1 cellular context compared by ENCODE assay signal in genomic region chr2:153834662-153835061, GRCh38.
TF ChIP-seq lines count a peak whose summit lies in the region.

No MANE protein-coding gene starts in this region.

TF ChIP-seq in HepG2, 621 proteins besides CTCF, POLR2A, EP300 and RAD21 (continued from another document and continues in another):
- TF ChIP-seq, protein P1, sequence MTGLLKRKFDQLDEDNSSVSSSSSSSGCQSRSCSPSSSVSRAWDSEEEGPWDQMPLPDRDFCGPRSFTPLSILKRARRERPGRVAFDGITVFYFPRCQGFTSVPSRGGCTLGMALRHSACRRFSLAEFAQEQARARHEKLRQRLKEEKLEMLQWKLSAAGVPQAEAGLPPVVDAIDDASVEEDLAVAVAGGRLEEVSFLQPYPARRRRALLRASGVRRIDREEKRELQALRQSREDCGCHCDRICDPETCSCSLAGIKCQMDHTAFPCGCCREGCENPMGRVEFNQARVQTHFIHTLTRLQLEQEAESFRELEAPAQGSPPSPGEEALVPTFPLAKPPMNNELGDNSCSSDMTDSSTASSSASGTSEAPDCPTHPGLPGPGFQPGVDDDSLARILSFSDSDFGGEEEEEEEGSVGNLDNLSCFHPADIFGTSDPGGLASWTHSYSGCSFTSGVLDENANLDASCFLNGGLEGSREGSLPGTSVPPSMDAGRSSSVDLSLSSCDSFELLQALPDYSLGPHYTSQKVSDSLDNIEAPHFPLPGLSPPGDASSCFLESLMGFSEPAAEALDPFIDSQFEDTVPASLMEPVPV (CRISPR knock-in tag; IDR thresholded peaks at IDR 0.05): no peak
- TF ChIP-seq SPEN (CRISPR knock-in tag; IDR thresholded peaks at IDR 0.05; ENCODE audit: low read depth): no peak
- no peak for TF ChIP-seq DNMT1 (CRISPR knock-in tag; IDR thresholded peaks at IDR 0.05)
- TF ChIP-seq ZSCAN20 (CRISPR knock-in tag; IDR thresholded peaks at IDR 0.05; ENCODE audit: borderline replicate concordance): no peak
- TF ChIP-seq THAP11 (CRISPR knock-in tag; IDR thresholded peaks at IDR 0.05): no peak
- TF ChIP-seq SSRP1 (CRISPR knock-in tag; IDR thresholded peaks at IDR 0.05): no peak
- TF ChIP-seq ZNF775 (CRISPR knock-in tag; IDR thresholded peaks at IDR 0.05; ENCODE audit: borderline replicate concordance): no peak
- TF ChIP-seq, protein P2, sequence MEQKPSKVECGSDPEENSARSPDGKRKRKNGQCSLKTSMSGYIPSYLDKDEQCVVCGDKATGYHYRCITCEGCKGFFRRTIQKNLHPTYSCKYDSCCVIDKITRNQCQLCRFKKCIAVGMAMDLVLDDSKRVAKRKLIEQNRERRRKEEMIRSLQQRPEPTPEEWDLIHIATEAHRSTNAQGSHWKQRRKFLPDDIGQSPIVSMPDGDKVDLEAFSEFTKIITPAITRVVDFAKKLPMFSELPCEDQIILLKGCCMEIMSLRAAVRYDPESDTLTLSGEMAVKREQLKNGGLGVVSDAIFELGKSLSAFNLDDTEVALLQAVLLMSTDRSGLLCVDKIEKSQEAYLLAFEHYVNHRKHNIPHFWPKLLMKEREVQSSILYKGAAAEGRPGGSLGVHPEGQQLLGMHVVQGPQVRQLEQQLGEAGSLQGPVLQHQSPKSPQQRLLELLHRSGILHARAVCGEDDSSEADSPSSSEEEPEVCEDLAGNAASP (CRISPR knock-in tag; IDR thresholded peaks at IDR 0.05; ENCODE audit: borderline replicate concordance): no peak
- no peak for TF ChIP-seq ZNF788 (CRISPR knock-in tag; IDR thresholded peaks at IDR 0.05; ENCODE audit: borderline replicate concordance)
- TF ChIP-seq ZFP62 (CRISPR knock-in tag; IDR thresholded peaks at IDR 0.05): no peak
- TF ChIP-seq IKZF1 (IDR thresholded peaks at IDR 0.05): no peak
- no peak for TF ChIP-seq GTF2F1 (IDR thresholded peaks at IDR 0.05; ENCODE audit: low read length)
- no peak for TF ChIP-seq ZNF230 (CRISPR knock-in tag; IDR thresholded peaks at IDR 0.05)
- TF ChIP-seq ZFP1 (CRISPR knock-in tag; IDR thresholded peaks at IDR 0.05): no peak
- TF ChIP-seq ZKSCAN8 (CRISPR knock-in tag; IDR thresholded peaks at IDR 0.05; ENCODE audit: borderline replicate concordance): peak; percentile 58; the same call in 1 of the 2 replicates
- TF ChIP-seq ZNF543 (CRISPR knock-in tag; IDR thresholded peaks at IDR 0.05): no peak
- TF ChIP-seq, protein P3, sequence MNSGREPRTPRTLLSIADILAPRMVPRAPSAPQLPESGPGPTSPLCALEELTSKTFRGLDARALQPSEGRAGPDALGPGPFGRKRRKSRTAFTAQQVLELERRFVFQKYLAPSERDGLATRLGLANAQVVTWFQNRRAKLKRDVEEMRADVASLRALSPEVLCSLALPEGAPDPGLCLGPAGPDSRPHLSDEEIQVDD (CRISPR knock-in tag; IDR thresholded peaks at IDR 0.05; ENCODE audit: borderline replicate concordance): no peak
- no peak for TF ChIP-seq ZNF678 (CRISPR knock-in tag; IDR thresholded peaks at IDR 0.05)
- no peak for TF ChIP-seq ZFP36L2 (CRISPR knock-in tag; IDR thresholded peaks at IDR 0.05)
- 0 out of 2 replicates have a peak, but pooled peaks have one; percentile 24 for TF ChIP-seq MED1 (CRISPR knock-in tag; IDR thresholded peaks at IDR 0.05)
- no peak for TF ChIP-seq ZBTB8A (CRISPR knock-in tag; IDR thresholded peaks at IDR 0.05; ENCODE audit: borderline replicate concordance, low read depth)
- no peak for TF ChIP-seq ZNF777 (CRISPR knock-in tag; IDR thresholded peaks at IDR 0.05)
- no peak for TF ChIP-seq ZFP91 (CRISPR knock-in tag; IDR thresholded peaks at IDR 0.05; ENCODE audit: borderline replicate concordance)
- TF ChIP-seq ZNF138 (CRISPR knock-in tag; IDR thresholded peaks at IDR 0.05; ENCODE audit: low read depth): no peak
- no peak for TF ChIP-seq SNAPC5 (CRISPR knock-in tag; IDR thresholded peaks at IDR 0.05; ENCODE audit: borderline replicate concordance)
- no peak for TF ChIP-seq ZFP90 (CRISPR knock-in tag; IDR thresholded peaks at IDR 0.05; ENCODE audit: borderline replicate concordance)
- no peak for TF ChIP-seq EEA1 (CRISPR knock-in tag; IDR thresholded peaks at IDR 0.05; ENCODE audit: borderline replicate concordance)
- no peak for TF ChIP-seq ZNF10 (CRISPR knock-in tag; IDR thresholded peaks at IDR 0.05; ENCODE audit: borderline replicate concordance, low read depth)
- TF ChIP-seq ZNF563 (CRISPR knock-in tag; IDR thresholded peaks at IDR 0.05): no peak
- TF ChIP-seq KAT2B (IDR thresholded peaks at IDR 0.05; ENCODE audit: borderline replicate concordance, low read depth, low read length): no peak
- no peak; the same call in 1 of the 2 replicates for TF ChIP-seq FOXO1 (CRISPR knock-in tag; IDR thresholded peaks at IDR 0.05)
- no peak for TF ChIP-seq ZNF737 (CRISPR knock-in tag; IDR thresholded peaks at IDR 0.05; ENCODE audit: borderline replicate concordance)
- no peak for TF ChIP-seq ZBTB21 (CRISPR knock-in tag; IDR thresholded peaks at IDR 0.05)
- no peak for TF ChIP-seq BORCS8-MEF2B (CRISPR knock-in tag; IDR thresholded peaks at IDR 0.05)
- no peak for TF ChIP-seq YY1 (IDR thresholded peaks at IDR 0.05; ENCODE audit: insufficient read depth, insufficient replicate concordance, low read depth, low read length)
- TF ChIP-seq FOXO4 (CRISPR knock-in tag; conservative IDR thresholded peaks at IDR 0.05): no peak
- TF ChIP-seq EED (CRISPR knock-in tag; IDR thresholded peaks at IDR 0.05): no peak
- TF ChIP-seq ZNF17 (CRISPR knock-in tag; IDR thresholded peaks at IDR 0.05): no peak
- TF ChIP-seq RFXANK (CRISPR knock-in tag; IDR thresholded peaks at IDR 0.05): no peak
- peak; percentile 18; the same call in 1 of the 2 replicates for TF ChIP-seq FOXK1 (CRISPR knock-in tag; IDR thresholded peaks at IDR 0.05; ENCODE audit: borderline replicate concordance, low read depth)
- TF ChIP-seq, protein P4, sequence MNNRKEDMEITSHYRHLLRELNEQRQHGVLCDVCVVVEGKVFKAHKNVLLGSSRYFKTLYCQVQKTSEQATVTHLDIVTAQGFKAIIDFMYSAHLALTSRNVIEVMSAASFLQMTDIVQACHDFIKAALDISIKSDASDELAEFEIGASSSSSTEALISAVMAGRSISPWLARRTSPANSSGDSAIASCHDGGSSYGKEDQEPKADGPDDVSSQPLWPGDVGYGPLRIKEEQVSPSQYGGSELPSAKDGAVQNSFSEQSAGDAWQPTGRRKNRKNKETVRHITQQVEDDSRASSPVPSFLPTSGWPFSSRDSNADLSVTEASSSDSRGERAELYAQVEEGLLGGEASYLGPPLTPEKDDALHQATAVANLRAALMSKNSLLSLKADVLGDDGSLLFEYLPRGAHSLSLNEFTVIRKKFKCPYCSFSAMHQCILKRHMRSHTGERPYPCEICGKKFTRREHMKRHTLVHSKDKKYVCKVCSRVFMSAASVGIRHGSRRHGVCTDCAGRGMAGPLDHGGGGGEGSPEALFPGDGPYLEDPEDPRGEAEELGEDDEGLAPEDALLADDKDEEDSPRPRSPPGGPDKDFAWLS (CRISPR knock-in tag; IDR thresholded peaks at IDR 0.05; ENCODE audit: borderline replicate concordance): no peak
- no peak for TF ChIP-seq NAIF1 (CRISPR knock-in tag; IDR thresholded peaks at IDR 0.05; ENCODE audit: borderline replicate concordance)
- no peak for TF ChIP-seq ZNF674 (CRISPR knock-in tag; IDR thresholded peaks at IDR 0.05; ENCODE audit: low read depth)
- no peak for TF ChIP-seq SIX1 (CRISPR knock-in tag; IDR thresholded peaks at IDR 0.05; ENCODE audit: borderline replicate concordance)
- TF ChIP-seq ZSCAN22 (CRISPR knock-in tag; IDR thresholded peaks at IDR 0.05): no peak
- TF ChIP-seq CERS6 (CRISPR knock-in tag; IDR thresholded peaks at IDR 0.05): no peak
- no peak for TF ChIP-seq AFF4 (CRISPR knock-in tag; IDR thresholded peaks at IDR 0.05)
- no peak for TF ChIP-seq ZNF263 (CRISPR knock-in tag; IDR thresholded peaks at IDR 0.05)
- TF ChIP-seq, protein P5, sequence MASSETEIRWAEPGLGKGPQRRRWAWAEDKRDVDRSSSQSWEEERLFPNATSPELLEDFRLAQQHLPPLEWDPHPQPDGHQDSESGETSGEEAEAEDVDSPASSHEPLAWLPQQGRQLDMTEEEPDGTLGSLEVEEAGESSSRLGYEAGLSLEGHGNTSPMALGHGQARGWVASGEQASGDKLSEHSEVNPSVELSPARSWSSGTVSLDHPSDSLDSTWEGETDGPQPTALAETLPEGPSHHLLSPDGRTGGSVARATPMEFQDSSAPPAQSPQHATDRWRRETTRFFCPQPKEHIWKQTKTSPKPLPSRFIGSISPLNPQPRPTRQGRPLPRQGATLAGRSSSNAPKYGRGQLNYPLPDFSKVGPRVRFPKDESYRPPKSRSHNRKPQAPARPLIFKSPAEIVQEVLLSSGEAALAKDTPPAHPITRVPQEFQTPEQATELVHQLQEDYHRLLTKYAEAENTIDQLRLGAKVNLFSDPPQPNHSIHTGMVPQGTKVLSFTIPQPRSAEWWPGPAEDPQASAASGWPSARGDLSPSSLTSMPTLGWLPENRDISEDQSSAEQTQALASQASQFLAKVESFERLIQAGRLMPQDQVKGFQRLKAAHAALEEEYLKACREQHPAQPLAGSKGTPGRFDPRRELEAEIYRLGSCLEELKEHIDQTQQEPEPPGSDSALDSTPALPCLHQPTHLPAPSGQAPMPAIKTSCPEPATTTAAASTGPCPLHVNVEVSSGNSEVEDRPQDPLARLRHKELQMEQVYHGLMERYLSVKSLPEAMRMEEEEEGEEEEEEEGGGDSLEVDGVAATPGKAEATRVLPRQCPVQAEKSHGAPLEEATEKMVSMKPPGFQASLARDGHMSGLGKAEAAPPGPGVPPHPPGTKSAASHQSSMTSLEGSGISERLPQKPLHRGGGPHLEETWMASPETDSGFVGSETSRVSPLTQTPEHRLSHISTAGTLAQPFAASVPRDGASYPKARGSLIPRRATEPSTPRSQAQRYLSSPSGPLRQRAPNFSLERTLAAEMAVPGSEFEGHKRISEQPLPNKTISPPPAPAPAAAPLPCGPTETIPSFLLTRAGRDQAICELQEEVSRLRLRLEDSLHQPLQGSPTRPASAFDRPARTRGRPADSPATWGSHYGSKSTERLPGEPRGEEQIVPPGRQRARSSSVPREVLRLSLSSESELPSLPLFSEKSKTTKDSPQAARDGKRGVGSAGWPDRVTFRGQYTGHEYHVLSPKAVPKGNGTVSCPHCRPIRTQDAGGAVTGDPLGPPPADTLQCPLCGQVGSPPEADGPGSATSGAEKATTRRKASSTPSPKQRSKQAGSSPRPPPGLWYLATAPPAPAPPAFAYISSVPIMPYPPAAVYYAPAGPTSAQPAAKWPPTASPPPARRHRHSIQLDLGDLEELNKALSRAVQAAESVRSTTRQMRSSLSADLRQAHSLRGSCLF (CRISPR knock-in tag; IDR thresholded peaks at IDR 0.05; ENCODE audit: borderline replicate concordance): no peak
- TF ChIP-seq SNAPC2 (CRISPR knock-in tag; IDR thresholded peaks at IDR 0.05): no peak
- no peak for TF ChIP-seq EHMT2 (IDR thresholded peaks at IDR 0.05; ENCODE audit: borderline replicate concordance, low read depth, low read length)
- TF ChIP-seq GABPA (IDR thresholded peaks at IDR 0.05; ENCODE audit: low read depth, low read length): no peak
- peak; percentile 44; the same call in 1 of the 2 replicates for TF ChIP-seq GABPA (CRISPR knock-in tag; IDR thresholded peaks at IDR 0.05; ENCODE audit: low read depth)
